Comparison of ENCODE assay signal across 10 cellular contexts in the genomic region with DNA sequence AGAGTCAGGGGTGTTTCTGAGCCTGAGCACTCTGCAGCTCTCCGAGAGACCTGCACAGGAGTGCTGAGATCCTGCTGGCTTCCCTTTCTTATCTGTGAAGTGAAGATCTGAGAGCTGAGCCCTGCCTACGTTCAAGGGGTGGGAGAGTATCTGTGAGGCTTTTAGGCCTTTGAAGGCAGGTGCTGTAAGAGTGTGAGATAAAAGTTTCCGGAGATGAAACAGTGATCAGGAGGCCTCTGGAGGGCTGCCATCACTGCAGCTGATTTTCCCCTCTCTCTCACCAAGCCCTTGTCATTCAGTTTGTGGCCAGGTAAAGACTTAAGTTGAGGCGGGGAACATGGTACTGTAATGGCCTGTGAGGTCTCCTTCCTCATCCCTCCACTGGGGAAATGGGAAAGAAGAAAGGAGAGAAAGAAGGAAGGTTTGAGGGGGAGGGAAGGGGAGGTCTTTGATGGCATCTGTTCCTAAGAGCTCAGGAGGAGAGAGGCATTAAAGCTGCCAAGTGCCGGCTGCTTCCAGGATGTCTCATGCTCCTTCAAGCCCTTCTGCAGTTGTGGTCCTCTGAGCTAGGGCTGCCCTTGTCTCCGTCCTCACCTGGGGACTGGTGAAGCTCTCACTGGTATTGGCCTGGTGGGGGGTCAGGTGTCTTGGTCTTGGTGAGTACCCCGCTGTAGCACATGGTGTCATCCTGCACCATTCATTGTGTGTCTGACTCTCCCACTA.
DNase-seq lines count a peak whose midpoint lies in the region; ATAC-seq and TF ChIP-seq lines count a peak whose summit lies in the region.
"Had no signal": no experiment of that assay in that cellular context is flagged by ENCODE, and none has a peak within 500 bp of the region (broad histone marks: within the 10 kb centered on the region; RNA-seq: fewer than 3 reads in every experiment).

No MANE protein-coding gene starts in this region.

- 87 to 88% methylated on average over 7 of the region's 7 CpGs for WGBS in tibial nerve, 2 donors

- TF ChIP-seq CTCF in tibial nerve (IDR thresholded peaks at IDR 0.05) = no peak

- peaks cover 4% of the 10 kb centered on the region for H3K9me3 Mint-ChIP-seq in activated CD4-positive, alpha-beta memory T cell treated with anti-CD3 and anti-CD28 coated beads, Interleukin-2, amount 10 ng/mL, durations not matched to agents 7 days and 5 days

- no peaks in the 10 kb centered on the region for H3K27me3 Mint-ChIP-seq in activated CD4-positive, alpha-beta memory T cell treated with anti-CD3 and anti-CD28 coated beads, Interleukin-2, amount 10 ng/mL, durations not matched to agents 7 days and 5 days

- H3K27ac Mint-ChIP-seq in activated CD4-positive, alpha-beta memory T cell treated with anti-CD3 and anti-CD28 coated beads, Interleukin-2, amount 10 ng/mL, durations not matched to agents 7 days and 5 days = peak overlapping the region; percentile 89

- no peaks in the 10 kb centered on the region for H3K27me3 ChIP-seq in tibial nerve

- POLR2A ChIA-PET in activated CD4-positive, alpha-beta memory T cell treated with anti-CD3 and anti-CD28 coated beads, Interleukin-2, amount 10 ng/mL, durations not matched to agents 7 days and 5 days (lab: Charles Lee) = interaction anchor here (0.8 to 1.9 kb wide), 10 partner anchors 14 to 637 kb away, joined by 3 to 30 read pairs (median 6); a partner anchor contains a TSS

- TF ChIP-seq POLR2A in tibial nerve (IDR thresholded peaks at IDR 0.05) = no peak

- no peaks in the 10 kb centered on the region for H3K4me1 ChIP-seq in tibial nerve

- no peak overlapping the region for H3K27ac ChIP-seq in tibial nerve

- no peak for TF ChIP-seq EP300 in tibial nerve (IDR thresholded peaks at IDR 0.05)

- peak; percentile 40 for DNase-seq in activated CD4-positive, alpha-beta memory T cell treated with anti-CD3 and anti-CD28 coated beads, Interleukin-2, amount 10 ng/mL, durations not matched to agents 7 days and 5 days
- DNase-seq in astrocyte of the hippocampus (ENCODE audit: low read depth, low spot score) (peak; percentile 12), nucleus accumbens (lab: John Stamatoyannopoulos, UW) (no peak), NCI-H2171 (lab: John Stamatoyannopoulos, UW) (no peak), tibial nerve (ENCODE audit: low spot score in 2 of 2) (no peak)
- DNase-seq in stimulated activated CD8-positive, alpha-beta memory T cell treated with anti-CD3 and anti-CD28 coated beads, Interleukin-12 subunit alpha, Interleukin-12 subunit beta, amount 100 ng/mL, for 1 hour (ENCODE audit: low read depth) = peak; percentile 45
- DNase-seq: midbrain had no signal

- H3K4me3 Mint-ChIP-seq in activated CD4-positive, alpha-beta memory T cell treated with anti-CD3 and anti-CD28 coated beads, Interleukin-2, amount 10 ng/mL, durations not matched to agents 7 days and 5 days = peak overlapping the region; percentile 15

- ATAC-seq in HG02678 (IDR thresholded peaks at IDR 0.05; ENCODE audit: unreplicated experiment) = peak; percentile 55
- no peak for ATAC-seq in HG03135 (IDR thresholded peaks at IDR 0.05; ENCODE audit: unreplicated experiment)

- H3K4me3 ChIP-seq in tibial nerve = no peak overlapping the region
- H3K4me3 ChIP-seq: skin epidermis had no signal

- H3K36me3 ChIP-seq in tibial nerve = no peaks in the 10 kb centered on the region

- H3K4me1 Mint-ChIP-seq in activated CD4-positive, alpha-beta memory T cell treated with anti-CD3 and anti-CD28 coated beads, Interleukin-2, amount 10 ng/mL, durations not matched to agents 7 days and 5 days = peaks cover 53% of the 10 kb centered on the region

- peaks cover 4% of the 10 kb centered on the region for H3K36me3 Mint-ChIP-seq in activated CD4-positive, alpha-beta memory T cell treated with anti-CD3 and anti-CD28 coated beads, Interleukin-2, amount 10 ng/mL, durations not matched to agents 7 days and 5 days (ENCODE audit: low read depth)

- no peaks in the 10 kb centered on the region for H3K9me3 ChIP-seq in tibial nerve

- CTCF ChIA-PET in activated CD4-positive, alpha-beta memory T cell treated with anti-CD3 and anti-CD28 coated beads, Interleukin-2, amount 10 ng/mL, durations not matched to agents 7 days and 5 days (lab: Charles Lee) = interaction anchor here (0.7 to 1.5 kb wide), 3 partner anchors 26 to 38 kb away, joined by 3 to 4 read pairs (median 3); no protein-coding TSS in a partner anchor

Comparison
In these comparisons a context has a peak if more than half of its experiments do, and no peak if none do; other contexts are left out.
1. DNase-seq: peak in activated CD4-positive, alpha-beta memory T cell treated with anti-CD3 and anti-CD28 coated beads, Interleukin-2, amount 10 ng/mL, durations not matched to agents 7 days and 5 days (single experiment), astrocyte of the hippocampus (single experiment) and stimulated activated CD8-positive, alpha-beta memory T cell treated with anti-CD3 and anti-CD28 coated beads, Interleukin-12 subunit alpha, Interleukin-12 subunit beta, amount 100 ng/mL, for 1 hour (single experiment); none in nucleus accumbens (0 of 56), NCI-H2171 (single experiment) and tibial nerve (0 of 2).